Comparison of ENCODE assay signal across 22 cellular contexts in the genomic region with DNA sequence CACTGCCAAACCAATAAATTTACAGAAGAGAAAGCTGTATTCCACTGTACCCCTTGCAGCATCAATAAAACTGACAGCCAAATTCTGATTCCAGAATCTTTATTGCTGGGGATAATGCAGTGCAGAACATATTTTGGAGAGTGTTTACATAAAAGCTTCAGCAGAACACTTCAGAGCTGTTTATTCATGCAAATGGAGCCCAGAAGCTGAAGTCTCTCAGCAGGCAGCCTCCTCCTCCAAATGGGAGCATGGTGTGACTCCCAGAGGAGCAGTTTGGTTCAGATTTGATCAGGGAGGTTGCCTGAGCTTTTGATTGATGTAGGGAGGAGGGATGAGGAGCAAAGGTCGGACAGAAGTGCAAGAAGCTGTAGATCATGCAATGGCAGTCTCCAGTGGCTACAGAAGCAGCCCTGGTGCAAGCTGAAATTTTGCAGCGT. TPM values are rescaled to one million over a fixed set of nuclear protein-coding genes. Genes with fewer than 3 reads are reported as not detected.
DNase-seq lines count a peak whose midpoint lies in the region; FAIRE-seq and TF ChIP-seq lines count a peak whose summit lies in the region.
"Had no signal": no experiment of that assay in that cellular context is flagged by ENCODE, and none has a peak within 500 bp of the region (broad histone marks: within the 10 kb centered on the region; RNA-seq: fewer than 3 reads in every experiment).

No MANE protein-coding gene starts in this region.

- H3K27ac Mint-ChIP-seq in CD14-positive monocyte: peak overlapping the region in 1 of 7 donors; percentile 57
- H3K27ac Mint-ChIP-seq: activated CD4-positive, alpha-beta memory T cell treated with anti-CD3 and anti-CD28 coated beads for 36 hours; activated T-cell treated with anti-CD3 and anti-CD28 coated beads, Interleukin-2, amount 50 U/mL, for 24 hours; CD8-positive, alpha-beta memory T cell; T-cell had no signal

- no peak overlapping the region for H3K4me3 Mint-ChIP-seq in CD14-positive monocyte
- H3K4me3 Mint-ChIP-seq: activated CD4-positive, alpha-beta memory T cell treated with anti-CD3 and anti-CD28 coated beads for 36 hours; activated T-cell treated with anti-CD3 and anti-CD28 coated beads, Interleukin-2, amount 50 U/mL, for 24 hours; CD8-positive, alpha-beta memory T cell; T-cell had no signal

- no peaks in the 10 kb centered on the region for H3K36me3 Mint-ChIP-seq in CD14-positive monocyte
- H3K36me3 Mint-ChIP-seq: activated CD4-positive, alpha-beta memory T cell treated with anti-CD3 and anti-CD28 coated beads for 36 hours; CD8-positive, alpha-beta memory T cell; T-cell had no signal

- FAIRE-seq in frontal cortex (lab: Jason Lieb, UNC): no peak
- FAIRE-seq: A549 had no signal

- intact Hi-C loops in CD14-positive monocyte (cut with micrococcal nuclease): no loop called here

- TF ChIP-seq CTCF in fibroblast of villous mesenchyme (IDR thresholded peaks at IDR 0.05; ENCODE audit: insufficient read depth, low read depth, low read length): no peak
- no peak for TF ChIP-seq CTCF in CD14-positive monocyte (IDR thresholded peaks at IDR 0.05)

- peaks cover 3 to 8% (median 5%) of the 10 kb centered on the region in 3 donors for H3K27me3 Mint-ChIP-seq in CD14-positive monocyte (ENCODE audit: low read depth in 3 of 3)

- peaks cover 0 to 5% (median 0%) of the 10 kb centered on the region in 7 donors for H3K9me3 Mint-ChIP-seq in CD14-positive monocyte
- H3K9me3 Mint-ChIP-seq: activated CD4-positive, alpha-beta memory T cell treated with anti-CD3 and anti-CD28 coated beads for 36 hours; activated T-cell treated with anti-CD3 and anti-CD28 coated beads, Interleukin-2, amount 50 U/mL, for 24 hours had no signal

- H3K4me3 ChIP-seq in fibroblast of villous mesenchyme (ENCODE audit: low read depth, low read length): no peak overlapping the region
- H3K4me3 ChIP-seq: A549, colonic mucosa, vagina had no signal

- DNase-seq in COLO668 (lab: John Stamatoyannopoulos, UW; ENCODE audit: unreplicated experiment): peak; percentile 64
- DNase-seq in NCI-H1105 treated with DMSO at 0.1 percent for 48 hours (lab: John Stamatoyannopoulos, UW): peak; percentile 79
- DNase-seq in NCI-H345 treated with DMSO at 0.1 percent for 48 hours (lab: John Stamatoyannopoulos, UW; ENCODE audit: unreplicated experiment): peak; percentile 95
- DNase-seq in fibroblast of villous mesenchyme (ENCODE audit: low read depth): peak; percentile 24
- DNase-seq in CD14-positive monocyte (ENCODE audit: low spot score): no peak
- DNase-seq in activated CD4-positive, CD25-positive, alpha-beta regulatory T cell (lab: John Stamatoyannopoulos, UW): no peak
- DNase-seq in frontal cortex (ENCODE audit: low spot score in 2 of 2): no peak
- no peak for DNase-seq in SW 1271 (lab: John Stamatoyannopoulos, UW)
- DNase-seq: activated CD4-positive, alpha-beta memory T cell treated with anti-CD3 and anti-CD28 coated beads for 36 hours; activated naive CD4-positive, alpha-beta T cell treated with anti-CD3 and anti-CD28 coated beads, Interleukin-2, amount 50 U/mL, for 16 hours; activated T-cell treated with anti-CD3 and anti-CD28 coated beads, Interleukin-2, amount 50 U/mL, for 24 hours; CD8-positive, alpha-beta memory T cell; colonic mucosa; foreskin fibroblast; KBM-7; left cardiac atrium; T-cell had no signal

- H3K4me1 Mint-ChIP-seq in CD14-positive monocyte: no peaks in the 10 kb centered on the region
- H3K4me1 Mint-ChIP-seq: CD8-positive, alpha-beta memory T cell; T-cell had no signal

RNA-seq across cellular contexts. Expression of a gene that starts 22.4 kb away (rescaled TPM):
- total RNA-seq in fibroblast of villous mesenchyme (under 0.01 TPM in 1 of 2 replicates, not detected in the other), frontal cortex (under 0.01 TPM)
- polyA plus RNA-seq in CD14-positive monocyte: not detected
- total RNA-seq: activated CD4-positive, alpha-beta memory T cell treated with anti-CD3 and anti-CD28 coated beads for 36 hours; CD8-positive, alpha-beta memory T cell; colonic mucosa; G401; mononuclear cell; RPMI7951; T-cell; vagina had no signal
- polyA plus RNA-seq: A549; CD8-positive, alpha-beta memory T cell had no signal

Comparison
In these comparisons a context has a peak if more than half of its experiments do, and no peak if none do; other contexts are left out.
1. DNase-seq: peak in COLO668 (single experiment), NCI-H1105 treated with DMSO at 0.1 percent for 48 hours (single experiment), NCI-H345 treated with DMSO at 0.1 percent for 48 hours (single experiment) and fibroblast of villous mesenchyme (single experiment); none in CD14-positive monocyte (single experiment), activated CD4-positive, CD25-positive, alpha-beta regulatory T cell (0 of 4), frontal cortex (0 of 2) and SW 1271 (0 of 2).